In genomic region chr14:106848330-106849121, GRCh38 we compare ENCODE assay signal across 10 cellular contexts.
DNase-seq lines count a peak whose midpoint lies in the region; TF ChIP-seq lines count a peak whose summit lies in the region.
"Had no signal": no experiment of that assay in that cellular context is flagged by ENCODE, and none has a peak within 500 bp of the region (broad histone marks: within the 10 kb centered on the region; RNA-seq: fewer than 3 reads in every experiment).

No MANE protein-coding gene starts in this region.

- DNase-seq in GM13976 (ENCODE audit: low spot score) (peak; percentile 27), NCI-H526 treated with DMSO at 0.1 percent for 48 hours (lab: John Stamatoyannopoulos, UW) (peak; percentile 67), fibroblast of villous mesenchyme (ENCODE audit: low read depth) (peak; percentile 24), OCI-M2 (lab: John Stamatoyannopoulos, UW; ENCODE audit: unreplicated experiment) (no peak), chondrocyte (ENCODE audit: low spot score) (no peak), 8988T (no peak), hepatocyte (ENCODE audit: low spot score) (no peak)
- DNase-seq: head of caudate nucleus, NCI-H1694 treated with DMSO at 0.1 percent for 48 hours had no signal

- no peak overlapping the region for H3K4me3 Mint-ChIP-seq in chondrocyte (ENCODE audit: unreplicated experiment)

- no peak overlapping the region for H3K4me2 ChIP-seq in hepatocyte

- H3K4me3 ChIP-seq in fibroblast of villous mesenchyme (ENCODE audit: low read depth, low read length) (no peak overlapping the region), hepatocyte (no peak overlapping the region)

- H2AFZ ChIP-seq in hepatocyte = no peak overlapping the region

- H3K27ac Mint-ChIP-seq in chondrocyte (ENCODE audit: unreplicated experiment) = no peak overlapping the region

- H3K4me1 ChIP-seq in hepatocyte (ENCODE audit: insufficient read depth) = no peaks in the 10 kb centered on the region

- no peaks in the 10 kb centered on the region for H3K36me3 ChIP-seq in hepatocyte (replicated peaks; ENCODE audit: insufficient read depth, low read depth)

- H3K4me1 Mint-ChIP-seq in chondrocyte (ENCODE audit: low read depth) = peaks cover 6% of the 10 kb centered on the region

- peaks cover 28% of the 10 kb centered on the region for H3K9me3 Mint-ChIP-seq in chondrocyte (ENCODE audit: low read depth)

- no peaks in the 10 kb centered on the region for H4K20me1 ChIP-seq in hepatocyte (ENCODE audit: insufficient read depth, poor library complexity, severe bottlenecking)

- H3K27me3 ChIP-seq in hepatocyte = no peaks in the 10 kb centered on the region

- no peak overlapping the region for H3K27ac ChIP-seq in C4-2B
- no peak overlapping the region for H3K27ac ChIP-seq in hepatocyte

- H3K36me3 Mint-ChIP-seq in chondrocyte (ENCODE audit: low read depth) = no peaks in the 10 kb centered on the region

- no peaks in the 10 kb centered on the region for H3K9me2 ChIP-seq in hepatocyte (replicated peaks; ENCODE audit: insufficient read depth)

- TF ChIP-seq CTCF in C4-2B (conservative IDR thresholded peaks at IDR 0.05) (peak; percentile 27), GM13976 (IDR thresholded peaks at IDR 0.05; ENCODE audit: borderline replicate concordance, control extremely low read depth, extremely low read depth, insufficient read depth, missing control alignments) (peak; percentile 40), fibroblast of villous mesenchyme (IDR thresholded peaks at IDR 0.05; ENCODE audit: insufficient read depth, low read depth, low read length) (no peak), chondrocyte (IDR thresholded peaks at IDR 0.05) (no peak), hepatocyte (IDR thresholded peaks at IDR 0.05; ENCODE audit: poor library complexity) (no peak)

- in situ Hi-C loops in GM13976 (cut with MboI; ENCODE audit: low sequenced_read_pairs, unreplicated experiment) = no loop called here

- no peaks in the 10 kb centered on the region for H3K27me3 Mint-ChIP-seq in chondrocyte (ENCODE audit: low read depth)

- 76% methylated on average over 3 of the region's 3 CpGs for WGBS in hepatocyte (ENCODE audit: low lambda C conversion rate, missing lambda C conversion rate)

- H3K79me2 ChIP-seq in hepatocyte = no peaks in the 10 kb centered on the region

- no peaks in the 10 kb centered on the region for H3K9me3 ChIP-seq in hepatocyte (ENCODE audit: low read depth)

Comparison
In these comparisons a context has a peak if more than half of its experiments do, and no peak if none do; other contexts are left out.
1. CTCF ChIP-seq: peak in C4-2B (single experiment) and GM13976 (single experiment); none in fibroblast of villous mesenchyme (single experiment), chondrocyte (single experiment) and hepatocyte (single experiment).
2. DNase-seq: peak in GM13976 (single experiment), NCI-H526 treated with DMSO at 0.1 percent for 48 hours (single experiment) and fibroblast of villous mesenchyme (single experiment); none in OCI-M2 (single experiment), chondrocyte (single experiment), 8988T (single experiment) and hepatocyte (single experiment).